ENCODE assay signal across 38 cellular contexts in the genomic region with DNA sequence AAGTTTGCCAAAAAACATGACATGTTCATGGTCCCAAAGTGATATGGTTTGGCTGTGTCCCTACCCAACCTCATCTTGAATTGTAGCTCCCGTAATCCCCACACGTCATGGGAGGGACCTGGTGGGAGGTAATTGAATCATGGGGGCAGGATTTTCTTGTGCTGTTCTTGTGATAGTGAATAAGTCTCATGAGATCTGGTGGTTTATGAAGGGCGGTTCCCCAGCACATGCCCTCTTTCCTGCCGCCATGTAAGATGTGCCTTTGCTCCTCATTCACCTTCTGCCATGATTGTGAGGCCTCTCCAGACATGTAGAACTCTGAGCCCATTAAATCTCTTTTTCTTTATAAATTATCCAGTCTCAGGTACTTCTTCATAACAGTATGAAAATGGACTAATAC.
"Had no signal": no experiment of that assay in that cellular context is flagged by ENCODE, and none has a peak within 500 bp of the region (broad histone marks: within the 10 kb centered on the region; RNA-seq: fewer than 3 reads in every experiment).

No MANE protein-coding gene starts in this region.

- H3K4me1 Mint-ChIP-seq: activated naive CD4-positive, alpha-beta T cell treated with anti-CD3 and anti-CD28 coated beads, Interleukin-2, amount 10 ng/mL, durations not matched to agents 7 days and 5 days; activated naive CD4-positive, alpha-beta T cell treated with anti-CD3 and anti-CD28 coated beads, Interleukin-2, amount 50 U/mL, for 24 hours; activated naive CD8-positive, alpha-beta T cell treated with anti-CD3 and anti-CD28 coated beads for 36 hours; activated naive CD8-positive, alpha-beta T cell treated with anti-CD3 and anti-CD28 coated beads, Interleukin-2, amount 10 ng/mL, durations not matched to agents 7 days and 5 days; activated naive CD8-positive, alpha-beta T cell treated with anti-CD3 and anti-CD28 coated beads, Interleukin-2, amount 50 U/mL, for 24 hours; activated T-helper 17 cell treated with anti-CD3 and anti-CD28 coated beads, Interleukin-2, amount 50 U/mL, for 72 hours; brain; central memory CD8-positive, alpha-beta T cell had no signal

- H3K4me3 ChIP-seq: adrenal gland, ascending aorta, body of pancreas, breast epithelium, cardiac muscle cell had no signal

- H3K36me3 Mint-ChIP-seq: activated naive CD4-positive, alpha-beta T cell treated with anti-CD3 and anti-CD28 coated beads, Interleukin-2, amount 10 ng/mL, durations not matched to agents 7 days and 5 days; activated naive CD4-positive, alpha-beta T cell treated with anti-CD3 and anti-CD28 coated beads, Interleukin-2, amount 50 U/mL, for 24 hours; activated naive CD4-positive, alpha-beta T cell treated with anti-CD3 and anti-CD28 coated beads, Interleukin-2, amount 50 U/mL, for 72 hours; activated naive CD8-positive, alpha-beta T cell; activated naive CD8-positive, alpha-beta T cell treated with anti-CD3 and anti-CD28 coated beads for 36 hours; activated naive CD8-positive, alpha-beta T cell treated with anti-CD3 and anti-CD28 coated beads, Interleukin-2, amount 10 ng/mL, durations not matched to agents 7 days and 5 days; brain had no signal

- H3K27ac Mint-ChIP-seq: activated naive CD4-positive, alpha-beta T cell treated with anti-CD3 and anti-CD28 coated beads for 36 hours; activated naive CD4-positive, alpha-beta T cell treated with anti-CD3 and anti-CD28 coated beads, Interleukin-2, amount 10 ng/mL, durations not matched to agents 7 days and 5 days; activated naive CD4-positive, alpha-beta T cell treated with anti-CD3 and anti-CD28 coated beads, Interleukin-2, amount 50 U/mL, for 24 hours; activated naive CD4-positive, alpha-beta T cell treated with anti-CD3 and anti-CD28 coated beads, Interleukin-2, amount 50 U/mL, for 72 hours; activated naive CD8-positive, alpha-beta T cell; activated naive CD8-positive, alpha-beta T cell treated with anti-CD3 and anti-CD28 coated beads for 36 hours; activated naive CD8-positive, alpha-beta T cell treated with anti-CD3 and anti-CD28 coated beads, Interleukin-2, amount 10 ng/mL, durations not matched to agents 7 days and 5 days; activated naive CD8-positive, alpha-beta T cell treated with anti-CD3 and anti-CD28 coated beads, Interleukin-2, amount 50 U/mL, for 24 hours; activated T-cell treated with anti-CD3 and anti-CD28 coated beads, Interleukin-2, amount 50 U/mL, for 24 hours; activated T-cell treated with anti-CD3 and anti-CD28 coated beads, Interleukin-2, amount 50 U/mL, for 72 hours; activated T-helper 1 cell treated with anti-CD3 and anti-CD28 coated beads, Interleukin-12 subunit alpha, Interleukin-12 subunit beta, Interleukin-2, Interleukin-4 antibody, amounts not matched to agents 30 ng/mL and 10 ng/mL and 1 ng/mL, durations not matched to agents 14 hours and 24 hours and 36 hours; activated T-helper 17 cell treated with anti-CD3 and anti-CD28 coated beads, Interleukin-2, amount 50 U/mL, for 72 hours; activated T-helper 2 cell treated with anti-CD3 and anti-CD28 coated beads, Interferon-gamma antibody, Interleukin-2, Interleukin-4, amounts not matched to agents 10 μg/mL and 5 μg/mL and 100 μg/mL, durations not matched to agents 14 hours and 24 hours and 36 hours; brain had no signal

- H3K27me3 Mint-ChIP-seq: activated naive CD4-positive, alpha-beta T cell treated with anti-CD3 and anti-CD28 coated beads, Interleukin-2, amount 10 ng/mL, durations not matched to agents 7 days and 5 days; activated naive CD8-positive, alpha-beta T cell treated with anti-CD3 and anti-CD28 coated beads, Interleukin-2, amount 10 ng/mL, durations not matched to agents 7 days and 5 days; brain had no signal

- H3K36me3 ChIP-seq: adrenal gland, ascending aorta, brain microvascular endothelial cell, breast epithelium, cardiac muscle cell had no signal

- DNase-seq: activated effector memory CD4-positive, alpha-beta T cell treated with anti-CD3 and anti-CD28 coated beads, Interleukin-2, amount 50 U/mL, for 16 hours; activated effector memory CD4-positive, alpha-beta T cell treated with Interleukin-2 at 50 U/mL for 16 hours; activated gamma-delta T cell; activated gamma-delta T cell treated with Interleukin-2 at 50 U/mL for 16 hours; activated naive CD4-positive, alpha-beta T cell; activated naive CD4-positive, alpha-beta T cell treated with anti-CD3 and anti-CD28 coated beads for 36 hours; activated naive CD4-positive, alpha-beta T cell treated with anti-CD3 and anti-CD28 coated beads, Interleukin-2, amount 10 ng/mL, durations not matched to agents 7 days and 5 days; activated naive CD4-positive, alpha-beta T cell treated with anti-CD3 and anti-CD28 coated beads, Interleukin-2, amount 50 U/mL, for 16 hours; activated naive CD4-positive, alpha-beta T cell treated with Interleukin-2 at 50 U/mL for 16 hours; activated naive CD8-positive, alpha-beta T cell treated with anti-CD3 and anti-CD28 coated beads for 36 hours; activated naive CD8-positive, alpha-beta T cell treated with anti-CD3 and anti-CD28 coated beads, Interleukin-2, amount 10 ng/mL, durations not matched to agents 7 days and 5 days; activated naive CD8-positive, alpha-beta T cell treated with anti-CD3 and anti-CD28 coated beads, Interleukin-2, amount 50 U/mL, for 24 hours; activated T-cell treated with anti-CD3 and anti-CD28 coated beads, Interleukin-2, amount 50 U/mL, for 1 hour; activated T-cell treated with anti-CD3 and anti-CD28 coated beads, Interleukin-2, amount 50 U/mL, for 24 hours; activated T-cell treated with anti-CD3 and anti-CD28 coated beads, Interleukin-2, amount 50 U/mL, for 4 hours; activated T-cell treated with anti-CD3 and anti-CD28 coated beads, Interleukin-2, amount 50 U/mL, for 48 hours; activated T-cell treated with anti-CD3 and anti-CD28 coated beads, Interleukin-2, amount 50 U/mL, for 72 hours; adrenal gland; amniotic stem cell; amygdala; anterior cingulate cortex; aorta; body of pancreas; brain microvascular endothelial cell; caudate nucleus; central memory CD4-positive, alpha-beta T cell; cerebellar nuclear complex had no signal

- H3K4me3 Mint-ChIP-seq: activated naive CD4-positive, alpha-beta T cell treated with anti-CD3 and anti-CD28 coated beads for 36 hours; activated naive CD4-positive, alpha-beta T cell treated with anti-CD3 and anti-CD28 coated beads, Interleukin-2, amount 10 ng/mL, durations not matched to agents 7 days and 5 days; activated naive CD4-positive, alpha-beta T cell treated with anti-CD3 and anti-CD28 coated beads, Interleukin-2, amount 50 U/mL, for 24 hours; activated naive CD8-positive, alpha-beta T cell; activated naive CD8-positive, alpha-beta T cell treated with anti-CD3 and anti-CD28 coated beads for 36 hours; activated naive CD8-positive, alpha-beta T cell treated with anti-CD3 and anti-CD28 coated beads, Interleukin-2, amount 10 ng/mL, durations not matched to agents 7 days and 5 days; activated naive CD8-positive, alpha-beta T cell treated with anti-CD3 and anti-CD28 coated beads, Interleukin-2, amount 50 U/mL, for 24 hours; activated T-cell treated with anti-CD3 and anti-CD28 coated beads, Interleukin-2, amount 50 U/mL, for 24 hours; activated T-cell treated with anti-CD3 and anti-CD28 coated beads, Interleukin-2, amount 50 U/mL, for 4 hours; activated T-cell treated with anti-CD3 and anti-CD28 coated beads, Interleukin-2, amount 50 U/mL, for 72 hours; activated T-helper 1 cell treated with anti-CD3 and anti-CD28 coated beads, Interleukin-12 subunit alpha, Interleukin-12 subunit beta, Interleukin-2, Interleukin-4 antibody, amounts not matched to agents 30 ng/mL and 10 ng/mL and 1 ng/mL, durations not matched to agents 14 hours and 24 hours and 36 hours; activated T-helper 17 cell treated with anti-CD3 and anti-CD28 coated beads, Interleukin-2, amount 50 U/mL, for 72 hours; brain; central memory CD8-positive, alpha-beta T cell had no signal

- H3K4me1 ChIP-seq: adrenal gland, ascending aorta, body of pancreas, breast epithelium had no signal

- ATAC-seq: activated naive CD4-positive, alpha-beta T cell treated with anti-CD3 and anti-CD28 coated beads, Interleukin-2, amount 50 U/mL, for 72 hours; activated naive CD8-positive, alpha-beta T cell treated with anti-CD3 and anti-CD28 coated beads, Interleukin-2, amount 50 U/mL, for 24 hours; activated T-cell treated with anti-CD3 and anti-CD28 coated beads, Interleukin-2, amount 50 U/mL, for 4 hours; activated T-cell treated with anti-CD3 and anti-CD28 coated beads, Interleukin-2, amount 50 U/mL, for 72 hours; activated T-helper 17 cell treated with anti-CD3 and anti-CD28 coated beads, Interleukin-2, amount 50 U/mL, for 72 hours; body of pancreas had no signal

- H3K27ac ChIP-seq: adrenal gland, ascending aorta, body of pancreas, brain microvascular endothelial cell, breast epithelium, cardiac muscle cell had no signal

- H3K9me3 Mint-ChIP-seq: activated naive CD4-positive, alpha-beta T cell treated with anti-CD3 and anti-CD28 coated beads, Interleukin-2, amount 10 ng/mL, durations not matched to agents 7 days and 5 days; activated naive CD4-positive, alpha-beta T cell treated with anti-CD3 and anti-CD28 coated beads, Interleukin-2, amount 50 U/mL, for 24 hours; activated naive CD8-positive, alpha-beta T cell treated with anti-CD3 and anti-CD28 coated beads for 36 hours; activated naive CD8-positive, alpha-beta T cell treated with anti-CD3 and anti-CD28 coated beads, Interleukin-2, amount 10 ng/mL, durations not matched to agents 7 days and 5 days; activated T-cell treated with anti-CD3 and anti-CD28 coated beads, Interleukin-2, amount 50 U/mL, for 24 hours; activated T-cell treated with anti-CD3 and anti-CD28 coated beads, Interleukin-2, amount 50 U/mL, for 4 hours; activated T-cell treated with anti-CD3 and anti-CD28 coated beads, Interleukin-2, amount 50 U/mL, for 72 hours; activated T-helper 1 cell treated with anti-CD3 and anti-CD28 coated beads, Interleukin-12 subunit alpha, Interleukin-12 subunit beta, Interleukin-2, Interleukin-4 antibody, amounts not matched to agents 30 ng/mL and 10 ng/mL and 1 ng/mL, durations not matched to agents 14 hours and 24 hours and 36 hours; activated T-helper 2 cell treated with anti-CD3 and anti-CD28 coated beads, Interferon-gamma antibody, Interleukin-2, Interleukin-4, amounts not matched to agents 10 μg/mL and 5 μg/mL and 100 μg/mL, durations not matched to agents 14 hours and 24 hours and 36 hours had no signal

- H3K9me3 ChIP-seq: adrenal gland, ascending aorta, body of pancreas, breast epithelium had no signal

- H3K27me3 ChIP-seq: adrenal gland, ascending aorta, body of pancreas, brain microvascular endothelial cell, breast epithelium, cardiac muscle cell had no signal
